12 cellular contexts compared by ENCODE assay signal in the genomic region with DNA sequence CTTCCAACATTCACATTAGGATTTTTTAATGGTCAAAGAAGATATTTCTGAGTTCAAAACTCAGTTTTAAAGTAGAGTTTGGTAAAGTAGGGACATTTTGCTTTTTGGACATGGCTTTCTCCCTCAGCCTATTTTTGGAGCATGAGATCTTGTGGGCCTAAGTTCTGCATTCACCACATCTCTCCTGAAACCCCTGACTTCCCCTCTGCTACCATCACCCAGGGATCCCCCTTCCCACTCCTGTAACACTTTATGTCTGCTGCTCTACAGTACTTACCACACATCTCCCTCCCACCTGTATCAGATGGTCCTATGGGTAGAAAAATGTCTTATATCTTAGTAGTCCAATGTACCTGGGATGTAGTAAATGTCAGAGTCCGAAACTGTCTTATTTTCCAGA. TPM values are rescaled to one million over a fixed set of nuclear protein-coding genes. Genes with fewer than 3 reads are reported as not detected.
DNase-seq lines count a peak whose midpoint lies in the region; ATAC-seq and TF ChIP-seq lines count a peak whose summit lies in the region.
"Had no signal": no experiment of that assay in that cellular context is flagged by ENCODE, and none has a peak within 500 bp of the region (broad histone marks: within the 10 kb centered on the region; RNA-seq: fewer than 3 reads in every experiment).

No MANE protein-coding gene starts in this region.

- no peak for TF ChIP-seq CTCF in lower lobe of right lung (IDR thresholded peaks at IDR 0.05)
- no peak for TF ChIP-seq CTCF in A673 (conservative IDR thresholded peaks at IDR 0.05; ENCODE audit: low read depth, low read length)

- intact Hi-C loops in lower lobe of right lung (cut with DNase I) (no loop called here), A673 (cut with micrococcal nuclease; ENCODE audit: unreplicated experiment) (no loop called here), posterior cingulate gyrus (cut with DNase I) (loop anchor here (10.0 kb wide), 1 partner anchor 48 kb away; a partner anchor contains a TSS)

- ATAC-seq in GM18511 (IDR thresholded peaks at IDR 0.05; ENCODE audit: unreplicated experiment) (peak; percentile 62), GM21515 (IDR thresholded peaks at IDR 0.05; ENCODE audit: unreplicated experiment) (peak; percentile 50), HG03469 (IDR thresholded peaks at IDR 0.05; ENCODE audit: unreplicated experiment) (peak; percentile 28), lower lobe of right lung (no peak), HG03139 (IDR thresholded peaks at IDR 0.05; ENCODE audit: unreplicated experiment) (no peak)
- ATAC-seq: Panc1 had no signal

- H3K4me3 ChIP-seq in lower lobe of right lung (no peak overlapping the region), A673 (ENCODE audit: low read depth, low read length, poor library complexity, severe bottlenecking) (no peak overlapping the region)
- H3K4me3 ChIP-seq: lung had no signal

- CTCF ChIA-PET in A673 (lab: Charles Lee) = no interaction called here

- POLR2A ChIA-PET in A673 (lab: Charles Lee; ENCODE audit: low non-redundant PET) = interaction anchor here (0.8 kb wide), 1 partner anchor 133 kb away, joined by 7 read pairs; no protein-coding TSS in a partner anchor

- peaks cover 54% of the 10 kb centered on the region for H3K4me1 ChIP-seq in lower lobe of right lung
- H3K4me1 ChIP-seq in A673 (ENCODE audit: insufficient read depth, low read length, poor library complexity, severe bottlenecking) = peaks cover 10% of the 10 kb centered on the region

- H3K36me3 ChIP-seq in lower lobe of right lung (no peaks in the 10 kb centered on the region), A673 (ENCODE audit: insufficient read depth, low read length, poor library complexity, severe bottlenecking) (no peaks in the 10 kb centered on the region)

- DNase-seq in lower lobe of right lung (no peak), NCI-H146 (lab: John Stamatoyannopoulos, UW) (no peak), A673 (ENCODE audit: low spot score) (no peak), posterior cingulate gyrus (no peak)
- DNase-seq: stimulated activated CD4-positive, alpha-beta T cell treated with anti-CD3 and anti-CD28 coated beads, Interleukin-2, amount 100 ng/mL, for 48 hours had no signal

- H3K9me3 ChIP-seq in lower lobe of right lung (no peaks in the 10 kb centered on the region), A673 (ENCODE audit: low read depth, low read length, poor library complexity, severe bottlenecking) (no peaks in the 10 kb centered on the region)

- no TSS peak for BruUV-seq in A673 (replicated peaks; lab: Mats Ljungman, UMichigan)

- no peaks in the 10 kb centered on the region for H3K27me3 ChIP-seq in lower lobe of right lung (ENCODE audit: low read depth)
- H3K27me3 ChIP-seq in A673 (replicated peaks; ENCODE audit: insufficient read depth, low read depth, low read length, poor library complexity) = no peaks in the 10 kb centered on the region

- H3K27ac ChIP-seq in lower lobe of right lung = peak overlapping the region; percentile 59
- no peak overlapping the region for H3K27ac ChIP-seq in A673 (ENCODE audit: low read depth, low read length, poor library complexity, severe bottlenecking)
- H3K27ac ChIP-seq: epithelial cell of prostate had no signal

RNA-seq across cellular contexts. Expression of a gene that starts 48.2 kb away (rescaled TPM):
- total RNA-seq in lower lobe of right lung = 32.8 TPM
- total RNA-seq in A673 (2021) = 7.3 and 10.5 TPM in 2 replicates

Comparison
In these comparisons a context has a peak if more than half of its experiments do, and no peak if none do; other contexts are left out.
1. ATAC-seq: peak in GM18511 (single experiment), GM21515 (single experiment) and HG03469 (single experiment); none in lower lobe of right lung (0 of 2) and HG03139 (single experiment).